17 cellular contexts compared by ENCODE assay signal in the genomic region with DNA sequence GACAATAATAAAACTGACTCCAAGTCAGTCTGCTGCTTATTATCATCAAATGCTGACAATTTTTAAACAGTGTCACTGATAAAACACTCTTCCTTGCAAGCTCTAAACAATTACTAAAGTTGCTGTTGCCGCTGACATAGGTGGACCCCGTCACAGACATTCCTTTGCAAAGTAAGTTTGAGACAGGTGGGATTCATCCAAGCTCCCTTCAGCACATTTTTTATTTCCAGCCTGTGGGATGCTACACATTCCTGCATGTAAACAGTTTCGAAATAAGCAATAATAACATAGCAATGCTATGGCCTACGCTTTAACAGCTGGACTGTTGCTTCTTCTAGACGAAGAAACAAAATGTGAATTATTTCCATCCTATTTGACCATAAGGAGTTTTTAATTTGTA.
A peak's percentile ranks its signal among the peaks of the same experiment; 100 is the strongest.
DNase-seq lines count a peak whose midpoint lies in the region; TF ChIP-seq lines count a peak whose summit lies in the region.
"Had no signal": no experiment of that assay in that cellular context is flagged by ENCODE, and none has a peak within 500 bp of the region (broad histone marks: within the 10 kb centered on the region; RNA-seq: fewer than 3 reads in every experiment).

No MANE protein-coding gene starts in this region.

- intact Hi-C loops in head of caudate nucleus (cut with DNase I), result no loop called here

- H2AFZ ChIP-seq in OCI-LY1 (ENCODE audit: low read length), result no peak overlapping the region
- H2AFZ ChIP-seq: parathyroid adenoma had no signal

- H3K36me3 Mint-ChIP-seq in chondrocyte (ENCODE audit: low read depth) (no peaks in the 10 kb centered on the region), nephron (ENCODE audit: low read depth) (no peaks in the 10 kb centered on the region)
- H3K36me3 Mint-ChIP-seq: CD8-positive, alpha-beta memory T cell had no signal

- DNase-seq in AG10803 (ENCODE audit: low read depth), result peak; percentile 67
- DNase-seq in chondrocyte (ENCODE audit: low spot score), result no peak
- no peak for DNase-seq in substantia nigra (lab: John Stamatoyannopoulos, UW)
- DNase-seq in head of caudate nucleus, result no peak
- DNase-seq in activated CD4-positive, CD25-positive, alpha-beta regulatory T cell (lab: John Stamatoyannopoulos, UW), result no peak
- DNase-seq in NCI-H446 (lab: John Stamatoyannopoulos, UW), result no peak
- DNase-seq: CD8-positive, alpha-beta memory T cell; erythroblast; heart left ventricle; NCI-H2081 treated with DMSO at 0.1 percent for 48 hours; NCI-H526 treated with DMSO at 0.1 percent for 48 hours; stimulated activated naive CD4-positive, alpha-beta T cell had no signal

- no peak for TF ChIP-seq CTCF in AG10803 (conservative IDR thresholded peaks at IDR 0.05; ENCODE audit: low read length)
- no peak for TF ChIP-seq CTCF in OCI-LY1 (IDR thresholded peaks at IDR 0.05; ENCODE audit: low read length)
- no peak for TF ChIP-seq CTCF in chondrocyte (IDR thresholded peaks at IDR 0.05)
- TF ChIP-seq CTCF in nephron (IDR thresholded peaks at IDR 0.05; ENCODE audit: unreplicated experiment in 3 of 3), result no peak

- no peaks in the 10 kb centered on the region for H3K9me3 Mint-ChIP-seq in chondrocyte (ENCODE audit: low read depth)
- H3K9me3 Mint-ChIP-seq in nephron, result no peaks in the 10 kb centered on the region
- H3K9me3 Mint-ChIP-seq: activated T-helper 17 cell treated with anti-CD3 and anti-CD28 coated beads, Interleukin-2, amount 50 U/mL, for 72 hours; CD8-positive, alpha-beta memory T cell had no signal

- peak overlapping the region; percentile 91 for H3K27ac Mint-ChIP-seq in chondrocyte (ENCODE audit: unreplicated experiment)
- peak overlapping the region; percentile 78 to 89 (median 89) for H3K27ac Mint-ChIP-seq in nephron
- H3K27ac Mint-ChIP-seq: activated T-helper 17 cell treated with anti-CD3 and anti-CD28 coated beads, Interleukin-2, amount 50 U/mL, for 72 hours had no signal

- H3K27ac ChIP-seq in OCI-LY1 (ENCODE audit: low read depth, low read length, poor library complexity, severe bottlenecking) (peak overlapping the region; percentile 59), substantia nigra (ENCODE audit: low read depth, low read length, poor library complexity, severe bottlenecking) (no peak overlapping the region)
- H3K27ac ChIP-seq: parathyroid adenoma had no signal

- H3K27me3 Mint-ChIP-seq in chondrocyte (ENCODE audit: low read depth) (no peaks in the 10 kb centered on the region), nephron (ENCODE audit: low read depth) (peaks cover 5% of the 10 kb centered on the region)
- H3K27me3 Mint-ChIP-seq: activated T-helper 17 cell treated with anti-CD3 and anti-CD28 coated beads, Interleukin-2, amount 50 U/mL, for 72 hours; CD8-positive, alpha-beta memory T cell had no signal

- H3K79me2 ChIP-seq in OCI-LY1 (ENCODE audit: insufficient read depth, low read length), result no peaks in the 10 kb centered on the region
- H3K79me2 ChIP-seq: parathyroid adenoma had no signal

- no peak overlapping the region for H3K4me2 ChIP-seq in OCI-LY1 (ENCODE audit: low read length)

- H3K4me1 Mint-ChIP-seq in chondrocyte (ENCODE audit: low read depth) (peaks cover 71% of the 10 kb centered on the region), nephron (peaks cover 68% of the 10 kb centered on the region)

- H3K4me3 ChIP-seq in AG10803 (ENCODE audit: low read length) (no peak overlapping the region), OCI-LY1 (ENCODE audit: low read depth, low read length, poor library complexity, severe bottlenecking) (no peak overlapping the region)
- H3K4me3 ChIP-seq: heart left ventricle, uterus had no signal

- H3K36me3 ChIP-seq in OCI-LY1 (ENCODE audit: insufficient read depth, low read length), result no peaks in the 10 kb centered on the region
- H3K36me3 ChIP-seq: heart left ventricle, uterus had no signal

- H3K9me3 ChIP-seq in OCI-LY1 (ENCODE audit: low read length), result no peaks in the 10 kb centered on the region
- H3K9me3 ChIP-seq: heart left ventricle, uterus had no signal

- H3K9me2 ChIP-seq in OCI-LY1 (ENCODE audit: low read depth, low read length), result no peaks in the 10 kb centered on the region

- H3K27me3 ChIP-seq in OCI-LY1 (ENCODE audit: insufficient read depth, low read length), result no peaks in the 10 kb centered on the region
- H3K27me3 ChIP-seq: heart left ventricle, uterus had no signal

- peaks cover 32% of the 10 kb centered on the region for H3K4me1 ChIP-seq in OCI-LY1 (ENCODE audit: insufficient read depth, low read length, severe bottlenecking)
- H3K4me1 ChIP-seq: parathyroid adenoma, uterus had no signal

- H3F3A ChIP-seq in OCI-LY1 (ENCODE audit: insufficient read depth, low read length), result no peaks in the 10 kb centered on the region; the same call in 1 of the 2 replicates

- H3K4me3 Mint-ChIP-seq in chondrocyte (ENCODE audit: unreplicated experiment) (no peak overlapping the region), nephron (no peak overlapping the region)
- H3K4me3 Mint-ChIP-seq: activated T-helper 17 cell treated with anti-CD3 and anti-CD28 coated beads, Interleukin-2, amount 50 U/mL, for 72 hours had no signal

- no peaks in the 10 kb centered on the region for H4K20me1 ChIP-seq in OCI-LY1 (ENCODE audit: insufficient read depth, low read length)

- H3K9ac ChIP-seq in OCI-LY1 (ENCODE audit: low read length), result no peak overlapping the region
- H3K9ac ChIP-seq: parathyroid adenoma had no signal
